ENCODE assay signal across 11 cellular contexts in genomic region chr5:151215546-151215880, GRCh38. TPM values are rescaled to one million over a fixed set of nuclear protein-coding genes. Genes with fewer than 3 reads are reported as not detected.
DNase-seq lines count a peak whose midpoint lies in the region; ATAC-seq and TF ChIP-seq lines count a peak whose summit lies in the region.
"Had no signal": no experiment of that assay in that cellular context is flagged by ENCODE, and none has a peak within 500 bp of the region (broad histone marks: within the 10 kb centered on the region; RNA-seq: fewer than 3 reads in every experiment).

No MANE protein-coding gene starts in this region.

- no peaks in the 10 kb centered on the region for H4K20me1 ChIP-seq in MM.1S (ENCODE audit: insufficient read depth, low read length)

- H3K36me3 ChIP-seq in GM06990 (ENCODE audit: control insufficient read depth, insufficient read depth, low read length) = peaks cover 15% of the 10 kb centered on the region
- H3K36me3 ChIP-seq in MM.1S (replicated peaks; ENCODE audit: insufficient read depth, low read length) = peaks cover 13% of the 10 kb centered on the region; the same call in 1 of the 2 replicates
- H3K36me3 ChIP-seq in esophagus (ENCODE audit: control insufficient read depth in 2 of 2, insufficient read depth in 2 of 2, low read length in 1 of 2) = no peaks in the 10 kb centered on the region

- peak overlapping the region; percentile 28; the same call in 1 of the 2 replicates for H3K9ac ChIP-seq in MM.1S (ENCODE audit: low read length)
- H3K9ac ChIP-seq: GM23248 had no signal

- H2AFZ ChIP-seq in MM.1S (ENCODE audit: low read length) = no peak overlapping the region
- H2AFZ ChIP-seq: GM23248 had no signal

- H3K4me3 ChIP-seq in GM06990 (replicated peaks; ENCODE audit: low read depth, low read length) (peak overlapping the region; percentile 47), MM.1S (ENCODE audit: low read length) (peak overlapping the region; percentile 6; the same call in 1 of the 2 replicates), esophagus (ENCODE audit: low read depth in 1 of 2, low read length in 2 of 2) (no peak overlapping the region), skin epidermis (no peak overlapping the region)
- H3K4me3 ChIP-seq: GM23248 had no signal

- 91% methylated on average over 2 of the region's 2 CpGs for WGBS in esophagus, 2 donors

- H3K79me2 ChIP-seq in MM.1S (ENCODE audit: low read length) = peaks cover 88% of the 10 kb centered on the region

- DNase-seq in GM06990 (ENCODE audit: extremely low read depth, insufficient read length) (no peak), MM.1S (no peak), LoVo (ENCODE audit: low spot score) (no peak)
- DNase-seq: GM23248; Kasumi-1; NCI-H446 treated with DMSO at 0.1 percent for 48 hours; stimulated activated CD4-positive, alpha-beta T cell treated with anti-CD3 and anti-CD28 coated beads, Interleukin-4, amount 100 ng/mL, for 1 hour had no signal

- ATAC-seq in GM19023 (IDR thresholded peaks at IDR 0.05; ENCODE audit: unreplicated experiment) = no peak
- no peak for ATAC-seq in HG03432 (IDR thresholded peaks at IDR 0.05; ENCODE audit: unreplicated experiment)

- H3F3A ChIP-seq in MM.1S (ENCODE audit: insufficient read depth, low read length) = peaks cover 30% of the 10 kb centered on the region

- H3K9me2 ChIP-seq in MM.1S (replicated peaks; ENCODE audit: insufficient read depth, low read length) = no peaks in the 10 kb centered on the region

- H3K9me3 ChIP-seq in MM.1S (replicated peaks; ENCODE audit: insufficient read depth, low read length) (no peaks in the 10 kb centered on the region), esophagus (ENCODE audit: control insufficient read depth in 2 of 2, insufficient read depth in 1 of 2, low read depth in 1 of 2, low read length in 1 of 2) (no peaks in the 10 kb centered on the region)

- peaks cover 70% of the 10 kb centered on the region for H3K4me1 ChIP-seq in MM.1S (ENCODE audit: low read length)
- peaks cover 5 to 25% of the 10 kb centered on the region in 2 donors for H3K4me1 ChIP-seq in esophagus (ENCODE audit: control insufficient read depth in 2 of 2, insufficient read depth in 2 of 2, low read length in 1 of 2)

- H3K27me3 ChIP-seq in GM06990 (replicated peaks; ENCODE audit: control insufficient read depth, insufficient read depth, low read length) (no peaks in the 10 kb centered on the region), MM.1S (replicated peaks; ENCODE audit: insufficient read depth, low read length) (no peaks in the 10 kb centered on the region), esophagus (ENCODE audit: control insufficient read depth in 1 of 2, insufficient read depth in 2 of 2, low read length in 2 of 2) (no peaks in the 10 kb centered on the region)

- no peak for TF ChIP-seq CTCF in GM06990 (IDR thresholded peaks at IDR 0.05; ENCODE audit: insufficient read depth, low read length, poor library complexity, severe bottlenecking)
- TF ChIP-seq CTCF in MM.1S (IDR thresholded peaks at IDR 0.05; ENCODE audit: low read length) = no peak

- peak overlapping the region; percentile 82 for H3K27ac ChIP-seq in MM.1S (ENCODE audit: low read length)
- peak overlapping the region; percentile 65 to 86 for H3K27ac ChIP-seq in esophagus (ENCODE audit: low read depth in 2 of 2, low read length in 1 of 2)
- H3K27ac ChIP-seq in skin epidermis = peak overlapping the region in 18 of 21 experiments; percentile 33 to 93 (median 82)
- H3K27ac ChIP-seq: GM23248 had no signal

- H3K4me2 ChIP-seq in MM.1S (ENCODE audit: low read depth, low read length) = peak overlapping the region; percentile 76

RNA-seq across cellular contexts. Expression of gene CCDC69, which starts 8.4 kb away (rescaled TPM):
- polyA plus RNA-seq in esophagus = 10 to 100 TPM; 24.2 to 32.4 TPM

RNA-seq across cellular contexts. Expression of gene GM2A, which starts 37.5 kb away (rescaled TPM):
- polyA plus RNA-seq in esophagus = 10 to 100 TPM; 43.4 to 80.7 TPM

RNA-seq across cellular contexts. Expression of gene ANXA6, which starts 57.9 kb away (rescaled TPM):
- polyA plus RNA-seq in esophagus = 10 to 100 TPM; 10.7 to 23.2 TPM

Comparison
In these comparisons a context has a peak if more than half of its experiments do, and no peak if none do; other contexts are left out.
1. H3K4me3 ChIP-seq: peak in GM06990 (single experiment) and MM.1S (single experiment); none in esophagus (0 of 2) and skin epidermis (0 of 7).
2. Peak in every context shown above with its lines, with median percentiles within 50 percentile points of each other: H3K27ac ChIP-seq.